In genomic region chr1:240695416-240695815, GRCh38 we compare ENCODE assay signal across 7 cellular contexts.
"Had no signal": no experiment of that assay in that cellular context is flagged by ENCODE, and none has a peak within 500 bp of the region (broad histone marks: within the 10 kb centered on the region; RNA-seq: fewer than 3 reads in every experiment).

No MANE protein-coding gene starts in this region.

- H3K27ac ChIP-seq: HL-60, KMS-11 had no signal

- H3K4me2 ChIP-seq: KMS-11 had no signal

- DNase-seq: Karpas-422, KBM-7, KG1 had no signal

- H3K4me3 ChIP-seq: K562 had no signal

- H3K9ac ChIP-seq: KMS-11 had no signal

- ATAC-seq: HepG2, K562 had no signal
